Comparison of ENCODE assay signal across 18 cellular contexts in the genomic region with DNA sequence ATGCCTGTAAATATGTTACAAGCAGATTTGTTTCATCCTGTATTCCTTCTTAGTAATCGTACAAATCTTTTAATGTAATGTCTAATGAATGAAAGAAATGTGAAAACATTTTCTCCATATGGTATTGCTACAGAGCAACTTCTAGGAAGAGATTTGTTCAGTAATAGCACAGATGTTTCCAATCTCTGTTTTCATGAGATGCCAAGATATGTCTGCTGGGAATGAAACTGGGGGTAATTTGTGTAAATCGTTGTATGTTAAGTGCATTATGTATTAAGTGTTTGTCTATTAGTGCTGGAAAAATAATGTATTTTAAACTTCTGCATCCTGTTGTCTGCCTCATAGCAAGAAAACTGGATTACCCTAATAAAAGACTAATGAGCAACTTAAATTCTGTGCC.
DNase-seq lines count a peak whose midpoint lies in the region; ATAC-seq and TF ChIP-seq lines count a peak whose summit lies in the region.
"Had no signal": no experiment of that assay in that cellular context is flagged by ENCODE, and none has a peak within 500 bp of the region (broad histone marks: within the 10 kb centered on the region; RNA-seq: fewer than 3 reads in every experiment).

No MANE protein-coding gene starts in this region.

- H3K27ac Mint-ChIP-seq in naive thymus-derived CD8-positive, alpha-beta T cell: no peak overlapping the region
- H3K27ac Mint-ChIP-seq: CD4-positive, alpha-beta T cell had no signal

- H3K4me3 Mint-ChIP-seq in naive thymus-derived CD8-positive, alpha-beta T cell: no peak overlapping the region
- H3K4me3 Mint-ChIP-seq: CD4-positive, alpha-beta T cell had no signal

- peaks cover 0 to 30% (median 7%) of the 10 kb centered on the region in 9 donors for H3K9me3 Mint-ChIP-seq in naive thymus-derived CD8-positive, alpha-beta T cell

- intact Hi-C loops in left ventricle myocardium superior (cut with micrococcal nuclease): no loop called here

- no peak for TF ChIP-seq CTCF in foreskin fibroblast (IDR thresholded peaks at IDR 0.05; ENCODE audit: low read depth, low read length)

- ATAC-seq in HG03442 (IDR thresholded peaks at IDR 0.05; ENCODE audit: unreplicated experiment) (no peak), left ventricle myocardium superior (no peak)
- ATAC-seq in naive thymus-derived CD8-positive, alpha-beta T cell: no peak
- ATAC-seq: PC-3 had no signal

- POLR2A ChIA-PET in naive thymus-derived CD8-positive, alpha-beta T cell (lab: Charles Lee): no interaction called here

- peak; percentile 3 for DNase-seq in AG08396 (ENCODE audit: low spot score)
- peak; percentile 58 for DNase-seq in HCEC 1CT
- DNase-seq in epidermal melanocyte (ENCODE audit: insufficient read length, low spot score): peak; percentile 17
- DNase-seq in foreskin fibroblast: peak; percentile 21 to 77
- no peak for DNase-seq in naive thymus-derived CD8-positive, alpha-beta T cell
- DNase-seq in NCI-H2196 (lab: John Stamatoyannopoulos, UW; ENCODE audit: unreplicated experiment): no peak
- no peak for DNase-seq in left ventricle myocardium superior
- DNase-seq: CD4-positive, alpha-beta T cell; DMS53; KG1; NCI-H1436; NCI-H2029; NCI-H2171 treated with DMSO at 0.1 percent for 48 hours; NCI-H510A; NCI-H82; PC-3; SJCRH30 had no signal

- H3K4me3 ChIP-seq in foreskin fibroblast (ENCODE audit: low read depth in 1 of 2, low read length in 2 of 2): no peak overlapping the region
- H3K4me3 ChIP-seq: SJCRH30 had no signal

- H3K36me3 Mint-ChIP-seq in naive thymus-derived CD8-positive, alpha-beta T cell: no peaks in the 10 kb centered on the region

- H3K4me1 Mint-ChIP-seq in naive thymus-derived CD8-positive, alpha-beta T cell: no peaks in the 10 kb centered on the region

- no peaks in the 10 kb centered on the region for H3K27me3 Mint-ChIP-seq in naive thymus-derived CD8-positive, alpha-beta T cell
- H3K27me3 Mint-ChIP-seq: CD4-positive, alpha-beta T cell had no signal

Comparison
In these comparisons a context has a peak if more than half of its experiments do, and no peak if none do; other contexts are left out.
1. DNase-seq: peak in AG08396 (single experiment), HCEC 1CT (single experiment), epidermal melanocyte (single experiment) and foreskin fibroblast (2 of 2); none in naive thymus-derived CD8-positive, alpha-beta T cell (0 of 10), NCI-H2196 (single experiment) and left ventricle myocardium superior (single experiment).